ENCODE assay signal across 16 cellular contexts in the genomic region with DNA sequence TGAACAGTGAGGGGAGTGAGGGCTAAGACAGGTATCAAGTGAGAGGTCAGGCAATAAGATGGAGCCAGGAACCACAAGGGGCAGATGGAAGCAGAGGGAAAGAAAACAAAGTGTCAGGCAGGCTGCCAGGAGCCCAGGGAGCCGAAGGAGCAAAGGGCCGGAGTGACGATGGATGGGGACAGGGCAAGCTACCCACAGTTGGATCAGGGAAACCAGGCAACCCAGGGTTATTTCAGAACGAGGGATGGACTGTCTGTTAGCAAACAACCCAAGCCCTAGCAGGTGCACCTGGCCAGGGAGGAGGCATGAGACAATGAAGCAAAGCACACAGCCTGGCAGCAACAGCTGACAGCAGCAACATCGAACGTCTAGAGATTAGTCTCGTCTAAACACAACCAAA.
"Had no signal": no experiment of that assay in that cellular context is flagged by ENCODE, and none has a peak within 500 bp of the region (broad histone marks: within the 10 kb centered on the region; RNA-seq: fewer than 3 reads in every experiment).

No MANE protein-coding gene starts in this region.

- FAIRE-seq: astrocyte had no signal

- H3K27ac Mint-ChIP-seq: activated CD4-positive, alpha-beta memory T cell treated with anti-CD3 and anti-CD28 coated beads for 36 hours; activated CD4-positive, alpha-beta T cell treated with anti-CD3 and anti-CD28 coated beads for 36 hours; activated CD8-positive, alpha-beta memory T cell treated with anti-CD3 and anti-CD28 coated beads, Interleukin-2, amount 10 ng/mL, durations not matched to agents 7 days and 5 days; activated naive CD4-positive, alpha-beta T cell treated with anti-CD3 and anti-CD28 coated beads, Interleukin-2, amount 10 ng/mL, durations not matched to agents 7 days and 5 days; nephron progenitor cell had no signal

- ATAC-seq: activated CD4-positive, alpha-beta T cell treated with anti-CD3 and anti-CD28 coated beads for 36 hours; activated CD8-positive, alpha-beta memory T cell treated with anti-CD3 and anti-CD28 coated beads, Interleukin-2, amount 10 ng/mL, durations not matched to agents 7 days and 5 days; gastrocnemius medialis; heart right ventricle; sciatic nerve; upper lobe of right lung had no signal

- H3K4me3 Mint-ChIP-seq: activated CD4-positive, alpha-beta memory T cell treated with anti-CD3 and anti-CD28 coated beads for 36 hours; activated CD4-positive, alpha-beta T cell treated with anti-CD3 and anti-CD28 coated beads for 36 hours; activated CD8-positive, alpha-beta memory T cell treated with anti-CD3 and anti-CD28 coated beads, Interleukin-2, amount 10 ng/mL, durations not matched to agents 7 days and 5 days; activated naive CD4-positive, alpha-beta T cell treated with anti-CD3 and anti-CD28 coated beads, Interleukin-2, amount 10 ng/mL, durations not matched to agents 7 days and 5 days; nephron progenitor cell had no signal

- H3K4me1 Mint-ChIP-seq: activated CD8-positive, alpha-beta memory T cell treated with anti-CD3 and anti-CD28 coated beads, Interleukin-2, amount 10 ng/mL, durations not matched to agents 7 days and 5 days; activated naive CD4-positive, alpha-beta T cell treated with anti-CD3 and anti-CD28 coated beads, Interleukin-2, amount 10 ng/mL, durations not matched to agents 7 days and 5 days; nephron progenitor cell had no signal

- H3K27me3 Mint-ChIP-seq: activated CD4-positive, alpha-beta memory T cell treated with anti-CD3 and anti-CD28 coated beads for 36 hours; activated CD4-positive, alpha-beta T cell treated with anti-CD3 and anti-CD28 coated beads for 36 hours; activated CD8-positive, alpha-beta memory T cell treated with anti-CD3 and anti-CD28 coated beads, Interleukin-2, amount 10 ng/mL, durations not matched to agents 7 days and 5 days; activated naive CD4-positive, alpha-beta T cell treated with anti-CD3 and anti-CD28 coated beads, Interleukin-2, amount 10 ng/mL, durations not matched to agents 7 days and 5 days had no signal

- DNase-seq: activated CD4-positive, alpha-beta memory T cell treated with anti-CD3 and anti-CD28 coated beads for 36 hours; activated CD4-positive, alpha-beta T cell treated with anti-CD3 and anti-CD28 coated beads for 36 hours; activated CD8-positive, alpha-beta memory T cell treated with anti-CD3 and anti-CD28 coated beads, Interleukin-2, amount 10 ng/mL, durations not matched to agents 7 days and 5 days; activated naive CD4-positive, alpha-beta T cell treated with anti-CD3 and anti-CD28 coated beads, Interleukin-2, amount 10 ng/mL, durations not matched to agents 7 days and 5 days; activated T-cell treated with anti-CD3 and anti-CD28 coated beads, Interleukin-2, amount 50 U/mL, for 1 hour; erythroblast; gastrocnemius medialis; heart right ventricle; mesendoderm; nephron progenitor cell; ovary; stomach; upper lobe of right lung; WERI-Rb-1 had no signal

- H3K9me3 Mint-ChIP-seq: activated CD4-positive, alpha-beta memory T cell treated with anti-CD3 and anti-CD28 coated beads for 36 hours; activated naive CD4-positive, alpha-beta T cell treated with anti-CD3 and anti-CD28 coated beads, Interleukin-2, amount 10 ng/mL, durations not matched to agents 7 days and 5 days; nephron progenitor cell had no signal
